Comparison of ENCODE assay signal across 17 cellular contexts in the genomic region with DNA sequence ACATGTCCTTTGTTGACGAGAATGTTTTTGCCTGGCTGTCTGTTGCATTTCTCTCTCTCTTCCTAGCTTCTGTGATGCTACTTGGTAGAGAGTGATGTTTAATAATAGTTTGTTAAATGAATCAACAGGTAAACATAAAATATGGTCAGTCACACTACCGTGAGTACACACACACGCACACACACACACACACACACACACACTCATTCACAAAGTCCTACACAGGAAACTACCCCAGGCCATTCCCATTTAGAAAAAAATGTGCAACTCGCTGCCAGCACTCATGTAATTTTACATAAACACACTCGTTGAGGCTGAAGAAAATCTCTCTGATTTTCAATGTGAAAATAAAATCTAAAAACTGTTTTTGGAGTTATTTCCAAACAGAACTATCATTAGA. TPM values are rescaled to one million over a fixed set of nuclear protein-coding genes. Genes with fewer than 3 reads are reported as not detected.
DNase-seq lines count a peak whose midpoint lies in the region; ATAC-seq, FAIRE-seq and TF ChIP-seq lines count a peak whose summit lies in the region.
"Had no signal": no experiment of that assay in that cellular context is flagged by ENCODE, and none has a peak within 500 bp of the region (broad histone marks: within the 10 kb centered on the region; RNA-seq: fewer than 3 reads in every experiment).

No MANE protein-coding gene starts in this region.

- H3K9me3 ChIP-seq in CD8-positive, alpha-beta T cell (ENCODE audit: low read length) = no peaks in the 10 kb centered on the region
- H3K9me3 ChIP-seq: SK-N-SH had no signal

- peak overlapping the region; percentile 12 for H3K27ac Mint-ChIP-seq in activated T-cell treated with anti-CD3 and anti-CD28 coated beads, Interleukin-2, amount 50 U/mL, for 24 hours
- peak overlapping the region; percentile 64 for H3K27ac Mint-ChIP-seq in CD8-positive, alpha-beta T cell
- peak overlapping the region in 5 of 10 donors; percentile 16 to 86 (median 52) for H3K27ac Mint-ChIP-seq in naive thymus-derived CD8-positive, alpha-beta T cell
- H3K27ac Mint-ChIP-seq: H9, IgD-negative memory B cell had no signal

- H3K36me3 Mint-ChIP-seq in activated T-cell treated with anti-CD3 and anti-CD28 coated beads, Interleukin-2, amount 50 U/mL, for 24 hours (ENCODE audit: low read depth) = peaks cover 16% of the 10 kb centered on the region
- peaks cover 51% of the 10 kb centered on the region for H3K36me3 Mint-ChIP-seq in CD8-positive, alpha-beta T cell
- peaks cover 0 to 26% (median 2%) of the 10 kb centered on the region in 3 donors for H3K36me3 Mint-ChIP-seq in naive thymus-derived CD8-positive, alpha-beta T cell

- POLR2A ChIA-PET in CD8-positive, alpha-beta T cell (lab: Charles Lee) = interaction anchor here (0.8 to 0.9 kb wide), 3 partner anchors 8 to 11 kb away, joined by 3 to 6 read pairs (median 3); no protein-coding TSS in a partner anchor
- POLR2A ChIA-PET in naive thymus-derived CD8-positive, alpha-beta T cell (lab: Charles Lee) = no interaction called here

- no peak for ATAC-seq in CD8-positive, alpha-beta T cell
- ATAC-seq in naive thymus-derived CD8-positive, alpha-beta T cell = no peak
- no peak for ATAC-seq in HG02970 (IDR thresholded peaks at IDR 0.05; ENCODE audit: low FRiP score, unreplicated experiment)
- ATAC-seq: Panc1 had no signal

- no peaks in the 10 kb centered on the region for H3K27me3 Mint-ChIP-seq in activated T-cell treated with anti-CD3 and anti-CD28 coated beads, Interleukin-2, amount 50 U/mL, for 24 hours
- no peaks in the 10 kb centered on the region for H3K27me3 Mint-ChIP-seq in CD8-positive, alpha-beta T cell (ENCODE audit: low read depth)
- H3K27me3 Mint-ChIP-seq in naive thymus-derived CD8-positive, alpha-beta T cell = no peaks in the 10 kb centered on the region
- H3K27me3 Mint-ChIP-seq: IgD-negative memory B cell had no signal

- H3K27ac ChIP-seq in CD8-positive, alpha-beta T cell (ENCODE audit: low read depth, low read length) = no peak overlapping the region

- peaks cover 92% of the 10 kb centered on the region for H3K4me1 Mint-ChIP-seq in activated T-cell treated with anti-CD3 and anti-CD28 coated beads, Interleukin-2, amount 50 U/mL, for 24 hours (ENCODE audit: low read depth)
- peaks cover 95% of the 10 kb centered on the region for H3K4me1 Mint-ChIP-seq in CD8-positive, alpha-beta T cell (ENCODE audit: low read depth)
- peaks cover 53 to 94% (median 92%) of the 10 kb centered on the region in 4 donors for H3K4me1 Mint-ChIP-seq in naive thymus-derived CD8-positive, alpha-beta T cell
- H3K4me1 Mint-ChIP-seq: H9 had no signal

- no peaks in the 10 kb centered on the region for H3K9me3 Mint-ChIP-seq in activated T-cell treated with anti-CD3 and anti-CD28 coated beads, Interleukin-2, amount 50 U/mL, for 24 hours
- no peaks in the 10 kb centered on the region for H3K9me3 Mint-ChIP-seq in CD8-positive, alpha-beta T cell
- no peaks in the 10 kb centered on the region for H3K9me3 Mint-ChIP-seq in naive thymus-derived CD8-positive, alpha-beta T cell
- H3K9me3 Mint-ChIP-seq: H9, IgD-negative memory B cell had no signal

- intact Hi-C loops in CD8-positive, alpha-beta T cell (cut with DNase I, micrococcal nuclease) = loop anchor here in 1 of 2 experiments (5.0 kb wide), 1 partner anchor 37 kb away; the partner anchor contains the start of gene RUNX1

- H3K4me3 ChIP-seq in CD8-positive, alpha-beta T cell (ENCODE audit: low read depth, low read length) = no peak overlapping the region

- peaks cover 3% of the 10 kb centered on the region for H3K36me3 ChIP-seq in CD8-positive, alpha-beta T cell (ENCODE audit: insufficient read depth, low read length)

- no peak overlapping the region for H3K4me3 Mint-ChIP-seq in activated T-cell treated with anti-CD3 and anti-CD28 coated beads, Interleukin-2, amount 50 U/mL, for 24 hours
- no peak overlapping the region for H3K4me3 Mint-ChIP-seq in CD8-positive, alpha-beta T cell
- H3K4me3 Mint-ChIP-seq in naive thymus-derived CD8-positive, alpha-beta T cell = peak overlapping the region in 6 of 10 donors; percentile 2 to 69 (median 41)
- H3K4me3 Mint-ChIP-seq: H9, IgD-negative memory B cell had no signal

- no peaks in the 10 kb centered on the region for H3K27me3 ChIP-seq in CD8-positive, alpha-beta T cell (ENCODE audit: insufficient read depth, low read length)

- no peak for FAIRE-seq in frontal cortex (lab: Jason Lieb, UNC)
- FAIRE-seq: A204.1 had no signal

- H3K4me1 ChIP-seq in CD8-positive, alpha-beta T cell (ENCODE audit: insufficient read depth, low read length) = peaks cover 69% of the 10 kb centered on the region

- TF ChIP-seq CTCF in CD8-positive, alpha-beta T cell (IDR thresholded peaks at IDR 0.05) = no peak

- no peak for DNase-seq in activated T-cell treated with anti-CD3 and anti-CD28 coated beads, Interleukin-2, amount 50 U/mL, for 24 hours
- DNase-seq in activated T-cell treated with anti-CD3 and anti-CD28 coated beads, Interleukin-2, amount 50 U/mL, for 1 hour = no peak
- DNase-seq in CD8-positive, alpha-beta T cell = no peak
- no peak for DNase-seq in naive thymus-derived CD8-positive, alpha-beta T cell
- DNase-seq in activated CD8-positive, alpha-beta memory T cell treated with anti-CD3 and anti-CD28 coated beads for 24 hours = no peak
- DNase-seq in frontal cortex (ENCODE audit: low spot score in 2 of 2) = no peak
- DNase-seq: H9, NCI-H1436 treated with DMSO at 0.1 percent for 48 hours, NCI-H345, NCI-H69, Right ventricle myocardium superior, SK-N-SH had no signal

- CTCF ChIA-PET in CD8-positive, alpha-beta T cell (lab: Charles Lee) = no interaction called here

TF ChIP-seq in PFSK-1, 5 proteins besides CTCF, POLR2A, EP300 and RAD21:
- TF ChIP-seq REST (IDR thresholded peaks at IDR 0.05; ENCODE audit: insufficient read depth in 1 of 2, low read depth in 2 of 2, low read length in 2 of 2) (no peak), SIN3A (IDR thresholded peaks at IDR 0.05; ENCODE audit: borderline replicate concordance, insufficient read depth, low read length) (peak; percentile 55; the same call in 1 of the 2 replicates), POLR2AphosphoS5 (IDR thresholded peaks at IDR 0.05; ENCODE audit: low read depth, low read length) (no peak), FOXP2 (optimal IDR thresholded peaks at IDR 0.05; ENCODE audit: borderline replicate concordance, extremely low read depth, extremely low read length, insufficient read depth) (peak; percentile 23), TAF1 (IDR thresholded peaks at IDR 0.05; ENCODE audit: borderline replicate concordance, insufficient read depth, low read length) (no peak)
TF ChIP-seq in PFSK-1: peak in this region for 2.

RNA-seq across cellular contexts. Expression of gene RUNX1, which starts 38.7 kb away (rescaled TPM):
- total RNA-seq in CD8-positive, alpha-beta T cell = 10 to 100 TPM; 39.3 to 43.1 TPM
- polyA plus RNA-seq in PFSK-1 (2012; ENCODE audit: insufficient read length, low read depth) = 22.7 TPM
- total RNA-seq in naive thymus-derived CD8-positive, alpha-beta T cell = 10 to 100 TPM; 67.1 to 69.0 TPM
- 10 to 100 TPM; 13.1 to 22.6 (median 15.1) TPM for polyA plus RNA-seq in naive thymus-derived CD8-positive, alpha-beta T cell
- 0.41 TPM for total RNA-seq in frontal cortex

Comparison
In these comparisons a context has a peak if more than half of its experiments do, and no peak if none do; other contexts are left out.
1. H3K4me3 Mint-ChIP-seq: peak in naive thymus-derived CD8-positive, alpha-beta T cell (6 of 10); none in activated T-cell treated with anti-CD3 and anti-CD28 coated beads, Interleukin-2, amount 50 U/mL, for 24 hours (single experiment) and CD8-positive, alpha-beta T cell (single experiment).
2. RNA of gene RUNX1, which starts 38.7 kb away (total RNA-seq): 67.1 to 69.0 TPM in naive thymus-derived CD8-positive, alpha-beta T cell and 39.3 to 43.1 TPM in CD8-positive, alpha-beta T cell; 0.41 TPM in frontal cortex (single experiment); every median in the first group is over 10 times any median in the second.